In genomic region chr1:145459591-145459990, GRCh38 we compare ENCODE assay signal across 8 cellular contexts. TPM values are rescaled to one million over a fixed set of nuclear protein-coding genes. Genes with fewer than 3 reads are reported as not detected.
DNase-seq lines count a peak whose midpoint lies in the region; ATAC-seq, FAIRE-seq and TF ChIP-seq lines count a peak whose summit lies in the region.
"Not testable (repeated sequence)": the region's sequence is repeated elsewhere in the genome, so short reads cannot be mapped to it uniquely, and the experiment has no call there.

No MANE protein-coding gene starts in this region.

- TF ChIP-seq CTCF in A549 (IDR thresholded peaks at IDR 0.05); astrocyte of the cerebellum (IDR thresholded peaks at IDR 0.05; ENCODE audit: low read depth, low read length, missing control alignments); endothelial cell of umbilical vein (IDR thresholded peaks at IDR 0.05; ENCODE audit: extremely low read depth in 1 of 2, insufficient read depth in 1 of 2, low read depth in 1 of 2, low read length in 2 of 2); heart right ventricle (IDR thresholded peaks at IDR 0.05); pancreas (IDR thresholded peaks at IDR 0.05): not testable (repeated sequence)

- intact Hi-C loops in activated CD4-positive, alpha-beta T cell treated with anti-CD3 and anti-CD28 coated beads for 36 hours (cut with DNase I, micrococcal nuclease); endothelial cell of umbilical vein (cut with micrococcal nuclease); heart right ventricle (cut with DNase I); pancreas (cut with DNase I): not testable (repeated sequence)

- peaks cover 17% of the 10 kb centered on the region for H3K27me3 Mint-ChIP-seq in activated CD4-positive, alpha-beta T cell treated with anti-CD3 and anti-CD28 coated beads for 36 hours

- H3K9me3 Mint-ChIP-seq in activated CD4-positive, alpha-beta T cell treated with anti-CD3 and anti-CD28 coated beads for 36 hours (ENCODE audit: low read depth): not testable (repeated sequence)

- TF ChIP-seq RAD21 in A549 (conservative IDR thresholded peaks at IDR 0.05 in 1 of 2, IDR thresholded peaks at IDR 0.05 in 1 of 2): not testable (repeated sequence)

- peak overlapping the region; percentile 46; the same call in 2 of the 3 replicates for H3K4me3 ChIP-seq in A549
- H3K4me3 ChIP-seq in HUES6 (ENCODE audit: low read depth, low read length): peak overlapping the region; percentile 42; the same call in 1 of the 2 replicates
- H3K4me3 ChIP-seq in astrocyte of the cerebellum (ENCODE audit: low read depth, low read length): peak overlapping the region; percentile 24
- H3K4me3 ChIP-seq in endothelial cell of umbilical vein (replicated peaks in 1 of 3; ENCODE audit: insufficient read depth in 1 of 3, low read depth in 1 of 3, low read length in 3 of 3); pancreas: not testable (repeated sequence)
- H3K4me3 ChIP-seq in heart right ventricle: peak overlapping the region in 1 of 10 donors; percentile 30

- POLR2A ChIA-PET in A549 (lab: Yijun Ruan, JAX); activated CD4-positive, alpha-beta T cell treated with anti-CD3 and anti-CD28 coated beads for 36 hours (lab: Charles Lee); endothelial cell of umbilical vein (lab: Charles Lee): not testable (repeated sequence)

- CTCF ChIA-PET in A549 (lab: Yijun Ruan, JAX); activated CD4-positive, alpha-beta T cell treated with anti-CD3 and anti-CD28 coated beads for 36 hours (lab: Charles Lee); endothelial cell of umbilical vein (lab: Charles Lee): not testable (repeated sequence)

- not testable (repeated sequence) for H3K9ac ChIP-seq in HUES6 (ENCODE audit: low read length); endothelial cell of umbilical vein (replicated peaks; ENCODE audit: extremely low read depth, insufficient read depth, low read length)

- H3K4me1 ChIP-seq in A549; HUES6 (ENCODE audit: control insufficient read depth, insufficient read depth, low read length); endothelial cell of umbilical vein (ENCODE audit: control insufficient read depth, extremely low read depth, insufficient read depth, low read length); heart right ventricle; pancreas: not testable (repeated sequence)

- H3K27ac Mint-ChIP-seq in activated CD4-positive, alpha-beta T cell treated with anti-CD3 and anti-CD28 coated beads for 36 hours: not testable (repeated sequence)

- not testable (repeated sequence) for H3K36me3 Mint-ChIP-seq in activated CD4-positive, alpha-beta T cell treated with anti-CD3 and anti-CD28 coated beads for 36 hours (ENCODE audit: low read depth)

- not testable (repeated sequence) for TF ChIP-seq POLR2A in A549 (IDR thresholded peaks at IDR 0.05; ENCODE audit: low read length); endothelial cell of umbilical vein (IDR thresholded peaks at IDR 0.05; ENCODE audit: low read depth, low read length)

- dilution Hi-C loops in endothelial cell of umbilical vein (cut with MboI; ENCODE audit: extremely low pct_ligation_motif_present, low sequenced_read_pairs): not testable (repeated sequence)

- H3K27ac ChIP-seq in A549: peak overlapping the region; percentile 66 to 77; a peak in 5 of 6 replicates
- H3K27ac ChIP-seq in HUES6 (ENCODE audit: low read depth, low read length); endothelial cell of umbilical vein (ENCODE audit: insufficient read depth, low read depth, low read length); heart right ventricle; pancreas: not testable (repeated sequence)

- 0 out of 3 replicates have a peak overlapping the region, but pooled peaks have one; percentile 67 for H3K4me2 ChIP-seq in A549
- not testable (repeated sequence) for H3K4me2 ChIP-seq in endothelial cell of umbilical vein (ENCODE audit: insufficient read depth, low read length)

- H4K20me1 ChIP-seq in endothelial cell of umbilical vein (replicated peaks; ENCODE audit: control insufficient read depth, extremely low read depth, insufficient read depth, low read length): not testable (repeated sequence)

- BruUV-seq in endothelial cell of umbilical vein (replicated peaks; lab: Mats Ljungman, UMichigan): TSS peak; percentile 91

- ATAC-seq in A549 (peak; percentile 91 to 95), heart right ventricle (peak in 6 of 8 donors; percentile 42 to 88 (median 73)), left lobe of liver (peak; percentile 15), pancreas (peak; percentile 49 to 71 (median 58))
- peak; percentile 55 for ATAC-seq in activated CD4-positive, alpha-beta T cell treated with anti-CD3 and anti-CD28 coated beads for 36 hours

- in situ Hi-C loops in astrocyte of the cerebellum (cut with HindIII; ENCODE audit: low sequenced_read_pairs): not testable (repeated sequence)

- no CpG with 5 or more reads among the region's 27 CpGs for WGBS in A549 (ENCODE audit: missing lambda C conversion rate)
- no CpG with 5 or more reads among the region's 27 CpGs for WGBS in heart right ventricle, 2 donors
- WGBS in pancreas, 2 donors: no CpG with 5 or more reads among the region's 27 CpGs

- H3K9me3 ChIP-seq in A549; HUES6 (ENCODE audit: control insufficient read depth, insufficient read depth, low read depth, low read length); endothelial cell of umbilical vein (replicated peaks; ENCODE audit: control insufficient read depth, insufficient read depth, low read length); heart right ventricle; pancreas: not testable (repeated sequence)

- not testable (repeated sequence) for DNase-seq in A549 (ENCODE audit: low read depth in 1 of 2, low spot score in 1 of 2); activated CD4-positive, alpha-beta T cell treated with anti-CD3 and anti-CD28 coated beads for 36 hours; astrocyte of the cerebellum (ENCODE audit: low read depth); endothelial cell of umbilical vein (ENCODE audit: low read depth, low spot score); heart right ventricle; left lobe of liver (ENCODE audit: low spot score); pancreas

- H3K79me2 ChIP-seq in endothelial cell of umbilical vein (ENCODE audit: control insufficient read depth, insufficient read depth, low read length): not testable (repeated sequence)

- not testable (repeated sequence) for H3K4me3 Mint-ChIP-seq in activated CD4-positive, alpha-beta T cell treated with anti-CD3 and anti-CD28 coated beads for 36 hours

- not testable (repeated sequence) for H2AFZ ChIP-seq in endothelial cell of umbilical vein (ENCODE audit: low read depth, low read length)

- not testable (repeated sequence) for FAIRE-seq in A549 (lab: Jason Lieb, UNC); endothelial cell of umbilical vein (lab: Jason Lieb, UNC); pancreas (lab: Jason Lieb, UNC)

- TF ChIP-seq EP300 in A549 (IDR thresholded peaks at IDR 0.05): not testable (repeated sequence)

- not testable (repeated sequence) for H3K36me3 ChIP-seq in HUES6 (ENCODE audit: control insufficient read depth, insufficient read depth, low read length); endothelial cell of umbilical vein (ENCODE audit: control insufficient read depth in 2 of 2, extremely low read depth in 1 of 2, insufficient read depth in 2 of 2, low read length in 2 of 2); heart right ventricle; pancreas

- H3K9me1 ChIP-seq in endothelial cell of umbilical vein (replicated peaks; ENCODE audit: control insufficient read depth, extremely low read depth, insufficient read depth, low read length): not testable (repeated sequence)

- H3K27me3 ChIP-seq in HUES6 (ENCODE audit: control insufficient read depth, insufficient read depth, low read length) (peaks cover 18% of the 10 kb centered on the region), heart right ventricle (peaks cover 0 to 38% (median 25%) of the 10 kb centered on the region in 7 donors)
- H3K27me3 ChIP-seq in endothelial cell of umbilical vein (ENCODE audit: control insufficient read depth in 2 of 2, insufficient read depth in 2 of 2, low read length in 2 of 2); pancreas: not testable (repeated sequence)

- H3K4me1 Mint-ChIP-seq in activated CD4-positive, alpha-beta T cell treated with anti-CD3 and anti-CD28 coated beads for 36 hours: not testable (repeated sequence)

RNA-seq across cellular contexts. Expression of gene NBPF20, which starts 34.2 kb away (rescaled TPM):
- polyA plus RNA-seq in A549 (2011; rRNA removed) (5.1 and 5.5 TPM in 2 replicates), A549 (2017; fragmentation: RNase III; extraction: RNeasy Plus Mini Kit Qiagen cat#74134 plus additional on column Dnase treatment) (1.3 to 1.6 TPM (median 1.5 TPM) in 3 replicates), endothelial cell of umbilical vein (2.6 TPM in 2 replicates), heart right ventricle (under 1 TPM; 0.66 to 0.80 TPM), pancreas (1 to 10 TPM in 1 of 2 donors, under 1 TPM in 1; 0.66 to 1.1 TPM)
- polyA plus RNA-seq in A549 (2012; cell fraction: cytosol; rRNA removed): 1.2 and 1.3 TPM in 2 replicates
- polyA plus RNA-seq in A549 (2012; cell fraction: nucleus; rRNA removed): 3.2 and 3.8 TPM in 2 replicates
- polyA minus RNA-seq in A549 (2011; rRNA and poly(A)+ RNA removed): 5.7 and 5.9 TPM in 2 replicates
- 1 to 10 TPM; 1.2 to 1.5 TPM for total RNA-seq in activated CD4-positive, alpha-beta T cell treated with anti-CD3 and anti-CD28 coated beads for 36 hours
- total RNA-seq in endothelial cell of umbilical vein (5.0 and 5.3 TPM in 2 replicates), heart right ventricle (1 to 10 TPM in 4 of 10 donors, under 1 TPM in 6; 0.38 to 1.2 (median 0.99) TPM), left lobe of liver (10.0 TPM), pancreas (1 to 10 TPM; 1.5 to 3.5 (median 2.1) TPM)
- 2.0 and 2.6 TPM in 2 replicates for polyA plus RNA-seq in endothelial cell of umbilical vein (2011; cell fraction: cytosol; rRNA removed)
- 9.3 and 10.6 TPM in 2 replicates for polyA plus RNA-seq in endothelial cell of umbilical vein (2011; cell fraction: nucleus; rRNA removed)
- 2.4 and 3.8 TPM in 2 replicates for polyA plus RNA-seq in endothelial cell of umbilical vein (2012)
- polyA minus RNA-seq in endothelial cell of umbilical vein: 6.9 and 7.0 TPM in 2 replicates
- 3.1 TPM for polyA minus RNA-seq in endothelial cell of umbilical vein (2011; cell fraction: cytosol; rRNA and poly(A)+ RNA removed)
- 7.4 and 9.7 TPM in 2 replicates for polyA minus RNA-seq in endothelial cell of umbilical vein (2011; cell fraction: nucleus; rRNA and poly(A)+ RNA removed)

Comparison
In these comparisons a context has a peak if more than half of its experiments do, and no peak if none do; other contexts are left out.
1. ATAC-seq: peak in every context shown above with its lines; median percentile 93 in A549; 73 in heart right ventricle; 58 in pancreas; 55 in activated CD4-positive, alpha-beta T cell treated with anti-CD3 and anti-CD28 coated beads for 36 hours; 15 in left lobe of liver.